Comparison of ENCODE assay signal across 11 cellular contexts in genomic region chr5:149838881-149839739, GRCh38.
DNase-seq lines count a peak whose midpoint lies in the region; ATAC-seq and TF ChIP-seq lines count a peak whose summit lies in the region.
"Had no signal": no experiment of that assay in that cellular context is flagged by ENCODE, and none has a peak within 500 bp of the region (broad histone marks: within the 10 kb centered on the region; RNA-seq: fewer than 3 reads in every experiment).

No MANE protein-coding gene starts in this region.

- no peak overlapping the region for H3K4me3 Mint-ChIP-seq in naive thymus-derived CD8-positive, alpha-beta T cell
- no peak overlapping the region for H3K4me3 Mint-ChIP-seq in chondrocyte (ENCODE audit: unreplicated experiment)

- no peak for TF ChIP-seq CTCF in A673 (conservative IDR thresholded peaks at IDR 0.05; ENCODE audit: low read depth, low read length)
- no peak for TF ChIP-seq CTCF in brain microvascular endothelial cell (IDR thresholded peaks at IDR 0.05; ENCODE audit: low read depth, low read length, missing control alignments)
- no peak for TF ChIP-seq CTCF in chondrocyte (IDR thresholded peaks at IDR 0.05)

- intact Hi-C loops in A673 (cut with micrococcal nuclease; ENCODE audit: unreplicated experiment) = loop anchor here (10.0 kb wide), 1 partner anchor 276 kb away; no protein-coding TSS in a partner anchor

- H3K4me3 ChIP-seq in A673 (ENCODE audit: low read depth, low read length, poor library complexity, severe bottlenecking) (peak overlapping the region; percentile 40), brain microvascular endothelial cell (ENCODE audit: low read depth, low read length) (no peak overlapping the region)
- H3K4me3 ChIP-seq: ovary, suprapubic skin had no signal

- no peaks in the 10 kb centered on the region for H3K9me3 Mint-ChIP-seq in naive thymus-derived CD8-positive, alpha-beta T cell
- H3K9me3 Mint-ChIP-seq in chondrocyte (ENCODE audit: low read depth) = no peaks in the 10 kb centered on the region

- H3K27me3 ChIP-seq in A673 (replicated peaks; ENCODE audit: insufficient read depth, low read depth, low read length, poor library complexity) = no peaks in the 10 kb centered on the region
- H3K27me3 ChIP-seq in brain microvascular endothelial cell (replicated peaks) = no peaks in the 10 kb centered on the region
- H3K27me3 ChIP-seq: BE2C, ovary, suprapubic skin had no signal

- H3K9me3 ChIP-seq in A673 (ENCODE audit: low read depth, low read length, poor library complexity, severe bottlenecking) = no peaks in the 10 kb centered on the region
- H3K9me3 ChIP-seq: BE2C, ovary, suprapubic skin had no signal

- no peak for DNase-seq in A673 (ENCODE audit: low spot score)
- peak; percentile 91 for DNase-seq in HPDE6-E6E7 (ENCODE audit: extremely low spot score)
- DNase-seq in brain microvascular endothelial cell = peak; percentile 65
- DNase-seq in kidney tubule cell (ENCODE audit: low spot score) = peak; percentile 90
- no peak for DNase-seq in COLO668 (lab: John Stamatoyannopoulos, UW; ENCODE audit: unreplicated experiment)
- no peak for DNase-seq in naive thymus-derived CD8-positive, alpha-beta T cell
- DNase-seq in stimulated activated naive CD4-positive, alpha-beta T cell treated with Interleukin-2 at 50 U/mL for 16 hours (lab: John Stamatoyannopoulos, UW) = no peak
- DNase-seq in chondrocyte (ENCODE audit: low spot score) = no peak
- DNase-seq: BE2C, ovary had no signal

- H3K27ac ChIP-seq in A673 (ENCODE audit: low read depth, low read length, poor library complexity, severe bottlenecking) (peak overlapping the region; percentile 91), brain microvascular endothelial cell (no peak overlapping the region)
- H3K27ac ChIP-seq: ovary, suprapubic skin had no signal

- no peak overlapping the region for H3K27ac Mint-ChIP-seq in naive thymus-derived CD8-positive, alpha-beta T cell
- no peak overlapping the region for H3K27ac Mint-ChIP-seq in chondrocyte (ENCODE audit: unreplicated experiment)

- H3K4me1 ChIP-seq in A673 (ENCODE audit: insufficient read depth, low read length, poor library complexity, severe bottlenecking) = peaks cover 52% of the 10 kb centered on the region
- H3K4me1 ChIP-seq: BE2C, suprapubic skin had no signal

- no peaks in the 10 kb centered on the region for H3K27me3 Mint-ChIP-seq in naive thymus-derived CD8-positive, alpha-beta T cell
- no peaks in the 10 kb centered on the region for H3K27me3 Mint-ChIP-seq in chondrocyte (ENCODE audit: low read depth)

- H3K36me3 Mint-ChIP-seq in naive thymus-derived CD8-positive, alpha-beta T cell = peaks cover 4 to 45% (median 13%) of the 10 kb centered on the region in 3 donors
- H3K36me3 Mint-ChIP-seq in chondrocyte (ENCODE audit: low read depth) = peaks cover 3% of the 10 kb centered on the region

- H3K36me3 ChIP-seq in A673 (ENCODE audit: insufficient read depth, low read length, poor library complexity, severe bottlenecking) (peaks cover 26% of the 10 kb centered on the region), brain microvascular endothelial cell (replicated peaks) (no peaks in the 10 kb centered on the region)
- H3K36me3 ChIP-seq: ovary had no signal

- POLR2A ChIA-PET in A673 (lab: Charles Lee; ENCODE audit: low non-redundant PET) = no interaction called here
- POLR2A ChIA-PET in naive thymus-derived CD8-positive, alpha-beta T cell (lab: Charles Lee) = no interaction called here

- ATAC-seq in naive thymus-derived CD8-positive, alpha-beta T cell = no peak

- CTCF ChIA-PET in A673 (lab: Charles Lee) = interaction anchor here (0.9 to 4.7 kb wide), 4 partner anchors 14 to 152 kb away, joined by 3 to 35 read pairs (median 10); partner anchors contain the start of gene SLC26A2

- no peaks in the 10 kb centered on the region for H3K4me1 Mint-ChIP-seq in naive thymus-derived CD8-positive, alpha-beta T cell
- H3K4me1 Mint-ChIP-seq in chondrocyte (ENCODE audit: low read depth) = peaks cover 23% of the 10 kb centered on the region

- in situ Hi-C loops in brain microvascular endothelial cell (cut with HindIII; ENCODE audit: low pct_ligation_motif_present, low sequenced_read_pairs) = loop anchor here (25.0 kb wide), 1 partner anchor 202 kb away; no protein-coding TSS in a partner anchor

- BruUV-seq in A673 (replicated peaks; lab: Mats Ljungman, UMichigan) = no TSS peak

Comparison
In these comparisons a context has a peak if more than half of its experiments do, and no peak if none do; other contexts are left out.
1. DNase-seq: peak in HPDE6-E6E7 (single experiment), brain microvascular endothelial cell (single experiment) and kidney tubule cell (single experiment); none in A673 (single experiment), COLO668 (single experiment), naive thymus-derived CD8-positive, alpha-beta T cell (0 of 10), stimulated activated naive CD4-positive, alpha-beta T cell treated with Interleukin-2 at 50 U/mL for 16 hours (single experiment) and chondrocyte (single experiment).